1 cellular context compared by ENCODE assay signal in the genomic region with DNA sequence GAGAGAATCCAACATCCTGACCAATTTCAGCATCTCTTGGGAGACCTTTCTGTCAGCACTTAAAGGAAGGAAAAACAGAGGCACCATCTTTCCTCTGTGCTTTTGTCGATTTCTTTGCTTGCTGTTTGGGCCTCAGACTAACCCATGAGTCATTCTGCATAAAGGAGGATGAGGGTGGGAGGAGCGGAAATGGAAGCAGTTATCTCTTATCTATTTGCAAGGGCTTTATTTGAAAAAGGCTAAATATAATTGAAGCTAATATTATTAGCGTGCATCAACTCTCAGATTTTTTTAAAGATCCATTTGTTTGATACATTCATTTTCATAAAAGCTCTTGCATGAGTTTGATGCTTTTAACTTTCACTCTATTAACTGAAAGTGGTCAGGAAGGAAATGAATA.
TF ChIP-seq lines count a peak whose summit lies in the region.

No MANE protein-coding gene starts in this region.

TF ChIP-seq in SK-N-SH, 30 proteins besides CTCF, POLR2A, EP300 and RAD21 (continued from another document):
- TF ChIP-seq, protein P1, sequence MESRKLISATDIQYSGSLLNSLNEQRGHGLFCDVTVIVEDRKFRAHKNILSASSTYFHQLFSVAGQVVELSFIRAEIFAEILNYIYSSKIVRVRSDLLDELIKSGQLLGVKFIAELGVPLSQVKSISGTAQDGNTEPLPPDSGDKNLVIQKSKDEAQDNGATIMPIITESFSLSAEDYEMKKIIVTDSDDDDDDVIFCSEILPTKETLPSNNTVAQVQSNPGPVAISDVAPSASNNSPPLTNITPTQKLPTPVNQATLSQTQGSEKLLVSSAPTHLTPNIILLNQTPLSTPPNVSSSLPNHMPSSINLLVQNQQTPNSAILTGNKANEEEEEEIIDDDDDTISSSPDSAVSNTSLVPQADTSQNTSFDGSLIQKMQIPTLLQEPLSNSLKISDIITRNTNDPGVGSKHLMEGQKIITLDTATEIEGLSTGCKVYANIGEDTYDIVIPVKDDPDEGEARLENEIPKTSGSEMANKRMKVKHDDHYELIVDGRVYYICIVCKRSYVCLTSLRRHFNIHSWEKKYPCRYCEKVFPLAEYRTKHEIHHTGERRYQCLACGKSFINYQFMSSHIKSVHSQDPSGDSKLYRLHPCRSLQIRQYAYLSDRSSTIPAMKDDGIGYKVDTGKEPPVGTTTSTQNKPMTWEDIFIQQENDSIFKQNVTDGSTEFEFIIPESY (IDR thresholded peaks at IDR 0.05; ENCODE audit: borderline replicate concordance, low read depth), result no peak
- TF ChIP-seq, protein P2, sequence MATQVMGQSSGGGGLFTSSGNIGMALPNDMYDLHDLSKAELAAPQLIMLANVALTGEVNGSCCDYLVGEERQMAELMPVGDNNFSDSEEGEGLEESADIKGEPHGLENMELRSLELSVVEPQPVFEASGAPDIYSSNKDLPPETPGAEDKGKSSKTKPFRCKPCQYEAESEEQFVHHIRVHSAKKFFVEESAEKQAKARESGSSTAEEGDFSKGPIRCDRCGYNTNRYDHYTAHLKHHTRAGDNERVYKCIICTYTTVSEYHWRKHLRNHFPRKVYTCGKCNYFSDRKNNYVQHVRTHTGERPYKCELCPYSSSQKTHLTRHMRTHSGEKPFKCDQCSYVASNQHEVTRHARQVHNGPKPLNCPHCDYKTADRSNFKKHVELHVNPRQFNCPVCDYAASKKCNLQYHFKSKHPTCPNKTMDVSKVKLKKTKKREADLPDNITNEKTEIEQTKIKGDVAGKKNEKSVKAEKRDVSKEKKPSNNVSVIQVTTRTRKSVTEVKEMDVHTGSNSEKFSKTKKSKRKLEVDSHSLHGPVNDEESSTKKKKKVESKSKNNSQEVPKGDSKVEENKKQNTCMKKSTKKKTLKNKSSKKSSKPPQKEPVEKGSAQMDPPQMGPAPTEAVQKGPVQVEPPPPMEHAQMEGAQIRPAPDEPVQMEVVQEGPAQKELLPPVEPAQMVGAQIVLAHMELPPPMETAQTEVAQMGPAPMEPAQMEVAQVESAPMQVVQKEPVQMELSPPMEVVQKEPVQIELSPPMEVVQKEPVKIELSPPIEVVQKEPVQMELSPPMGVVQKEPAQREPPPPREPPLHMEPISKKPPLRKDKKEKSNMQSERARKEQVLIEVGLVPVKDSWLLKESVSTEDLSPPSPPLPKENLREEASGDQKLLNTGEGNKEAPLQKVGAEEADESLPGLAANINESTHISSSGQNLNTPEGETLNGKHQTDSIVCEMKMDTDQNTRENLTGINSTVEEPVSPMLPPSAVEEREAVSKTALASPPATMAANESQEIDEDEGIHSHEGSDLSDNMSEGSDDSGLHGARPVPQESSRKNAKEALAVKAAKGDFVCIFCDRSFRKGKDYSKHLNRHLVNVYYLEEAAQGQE (IDR thresholded peaks at IDR 0.05; ENCODE audit: low read depth, low read length), result no peak
- no peak for TF ChIP-seq RFX5 (IDR thresholded peaks at IDR 0.05; ENCODE audit: low read length)
- TF ChIP-seq SMC3 (IDR thresholded peaks at IDR 0.05; ENCODE audit: low read depth, low read length), result no peak
- TF ChIP-seq, protein P3, sequence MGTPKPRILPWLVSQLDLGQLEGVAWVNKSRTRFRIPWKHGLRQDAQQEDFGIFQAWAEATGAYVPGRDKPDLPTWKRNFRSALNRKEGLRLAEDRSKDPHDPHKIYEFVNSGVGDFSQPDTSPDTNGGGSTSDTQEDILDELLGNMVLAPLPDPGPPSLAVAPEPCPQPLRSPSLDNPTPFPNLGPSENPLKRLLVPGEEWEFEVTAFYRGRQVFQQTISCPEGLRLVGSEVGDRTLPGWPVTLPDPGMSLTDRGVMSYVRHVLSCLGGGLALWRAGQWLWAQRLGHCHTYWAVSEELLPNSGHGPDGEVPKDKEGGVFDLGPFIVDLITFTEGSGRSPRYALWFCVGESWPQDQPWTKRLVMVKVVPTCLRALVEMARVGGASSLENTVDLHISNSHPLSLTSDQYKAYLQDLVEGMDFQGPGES (IDR thresholded peaks at IDR 0.05; ENCODE audit: low read depth, low read length), result no peak
- no peak for TF ChIP-seq ELF1 (IDR thresholded peaks at IDR 0.05)
- peak; percentile 86 for TF ChIP-seq TEAD4 (IDR thresholded peaks at IDR 0.05; ENCODE audit: borderline replicate concordance, insufficient read depth)
- TF ChIP-seq GATA2 (CRISPR knock-in tag; IDR thresholded peaks at IDR 0.05), result peak; percentile 85
- TF ChIP-seq, protein P4, sequence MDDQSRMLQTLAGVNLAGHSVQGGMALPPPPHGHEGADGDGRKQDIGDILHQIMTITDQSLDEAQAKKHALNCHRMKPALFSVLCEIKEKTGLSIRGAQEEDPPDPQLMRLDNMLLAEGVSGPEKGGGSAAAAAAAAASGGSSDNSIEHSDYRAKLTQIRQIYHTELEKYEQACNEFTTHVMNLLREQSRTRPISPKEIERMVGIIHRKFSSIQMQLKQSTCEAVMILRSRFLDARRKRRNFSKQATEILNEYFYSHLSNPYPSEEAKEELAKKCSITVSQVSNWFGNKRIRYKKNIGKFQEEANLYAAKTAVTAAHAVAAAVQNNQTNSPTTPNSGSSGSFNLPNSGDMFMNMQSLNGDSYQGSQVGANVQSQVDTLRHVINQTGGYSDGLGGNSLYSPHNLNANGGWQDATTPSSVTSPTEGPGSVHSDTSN (IDR thresholded peaks at IDR 0.05), result peak; percentile 20; the same call in 1 of the 2 replicates
- TF ChIP-seq, protein P5, sequence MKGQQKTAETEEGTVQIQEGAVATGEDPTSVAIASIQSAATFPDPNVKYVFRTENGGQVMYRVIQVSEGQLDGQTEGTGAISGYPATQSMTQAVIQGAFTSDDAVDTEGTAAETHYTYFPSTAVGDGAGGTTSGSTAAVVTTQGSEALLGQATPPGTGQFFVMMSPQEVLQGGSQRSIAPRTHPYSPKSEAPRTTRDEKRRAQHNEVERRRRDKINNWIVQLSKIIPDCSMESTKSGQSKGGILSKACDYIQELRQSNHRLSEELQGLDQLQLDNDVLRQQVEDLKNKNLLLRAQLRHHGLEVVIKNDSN (IDR thresholded peaks at IDR 0.05; ENCODE audit: borderline replicate concordance, low read depth), result no peak
- peak; percentile 93 for TF ChIP-seq RCOR1 (IDR thresholded peaks at IDR 0.05; ENCODE audit: low read length)
